8 cellular contexts compared by ENCODE assay signal in genomic region chr5:94618493-94619328, GRCh38. TPM values are rescaled to one million over a fixed set of nuclear protein-coding genes. Genes with fewer than 3 reads are reported as not detected.
DNase-seq lines count a peak whose midpoint lies in the region; TF ChIP-seq lines count a peak whose summit lies in the region.

KIAA0825 (minus strand) TSS chr5:94618604; CDS start chr5:94537126, 81,478 bp downstream.
SLF1 (plus strand) TSS chr5:94618669; CDS start chr5:94628811, 10,142 bp downstream.

- peak within 1 kb of the TSS; percentile 4 for H3K14ac ChIP-seq in H9 (ENCODE audit: insufficient read depth, low read length)

- no peak within 1 kb of the TSS for H2BK5ac ChIP-seq in H9 (ENCODE audit: insufficient read length, low read length)

- no peaks in the 10 kb centered on the region for H3K27me3 ChIP-seq in H9 (ENCODE audit: insufficient read depth, low read length)
- no peaks in the 10 kb centered on the region for H3K27me3 ChIP-seq in MG63
- H3K27me3 ChIP-seq in neuron (ENCODE audit: insufficient read depth, low read length): no peaks in the 10 kb centered on the region

- no peaks in the 10 kb centered on the region for H4K20me1 ChIP-seq in H9 (ENCODE audit: control insufficient read depth, insufficient read depth, insufficient read length)

- no peak within 1 kb of the TSS for H4K5ac ChIP-seq in H9 (ENCODE audit: insufficient read length, low read depth, low read length)

- peak within 1 kb of the TSS; percentile 88 for H3K9ac ChIP-seq in H9 (ENCODE audit: extremely low read depth, insufficient read length, low read length)

- H2BK15ac ChIP-seq in H9 (ENCODE audit: low read depth, low read length): no peak within 1 kb of the TSS

- H3K4me1 ChIP-seq in H9 (ENCODE audit: insufficient read depth, low read length) (peaks cover 5% of the 10 kb centered on the region; the same call in 1 of the 2 replicates), neuron (ENCODE audit: insufficient read depth, low read length) (peaks cover 19% of the 10 kb centered on the region)

- no peaks in the 10 kb centered on the region for H3K9me3 Mint-ChIP-seq in H9

- no peak within 1 kb of the TSS for H2AK5ac ChIP-seq in H9 (ENCODE audit: insufficient read length, low read length)

- in situ Hi-C loops in G401 (cut with HindIII; ENCODE audit: low sequenced_read_pairs): no loop called here

- no peak within 1 kb of the TSS for H3K18ac ChIP-seq in H9 (ENCODE audit: insufficient read length, low read depth, low read length)

- H2AFZ ChIP-seq in H9 (ENCODE audit: low read length) (peak within 1 kb of the TSS; percentile 33), neuron (ENCODE audit: low read depth, low read length) (peak within 1 kb of the TSS; percentile 87)

- H3K27ac ChIP-seq in H9 (ENCODE audit: insufficient read length, low read depth, low read length): peak within 1 kb of the TSS; percentile 37

- peak within 1 kb of the TSS; percentile 90 for H3K4me3 ChIP-seq in MG63
- peak within 1 kb of the TSS; percentile 81 for H3K4me3 ChIP-seq in neuron (ENCODE audit: low read length)

- H3K79me1 ChIP-seq in H9 (ENCODE audit: insufficient read depth, low read depth, low read length, poor library complexity, severe bottlenecking): peaks cover 4% of the 10 kb centered on the region

- H4K91ac ChIP-seq in H9 (ENCODE audit: insufficient read length, low read depth, low read length): no peak within 1 kb of the TSS

- H3K4me2 ChIP-seq in H9 (ENCODE audit: insufficient read depth, insufficient read length, low read length): peak within 1 kb of the TSS; percentile 64

- H3K4me1 Mint-ChIP-seq in H9: peaks cover 36 to 38% of the 10 kb centered on the region in 2 experiments

- no peak within 1 kb of the TSS for H2BK12ac ChIP-seq in H9 (ENCODE audit: insufficient read length, low read depth, low read length)

- no peaks in the 10 kb centered on the region for H3K27me3 Mint-ChIP-seq in H9 (ENCODE audit: low read depth)

- H3K4ac ChIP-seq in H9 (ENCODE audit: low read depth, low read length): no peak within 1 kb of the TSS

- no peak within 1 kb of the TSS for H3T11ph ChIP-seq in H9 (ENCODE audit: low read length)

- H3K27ac Mint-ChIP-seq in H9: peak within 1 kb of the TSS; percentile 70 to 97 (median 92)

- H3K9me3 ChIP-seq in H9 (ENCODE audit: control insufficient read depth, low read depth, low read length): no peaks in the 10 kb centered on the region
- no peaks in the 10 kb centered on the region for H3K9me3 ChIP-seq in MG63
- H3K9me3 ChIP-seq in neuron (ENCODE audit: low read length): no peaks in the 10 kb centered on the region

- H2BK20ac ChIP-seq in H9 (ENCODE audit: low read depth, low read length, poor library complexity, severe bottlenecking): no peak within 1 kb of the TSS

- TF ChIP-seq CTCF in H9 (conservative IDR thresholded peaks at IDR 0.05): no peak

- peaks cover 2% of the 10 kb centered on the region; the same call in 1 of the 2 replicates for H3K79me2 ChIP-seq in H9 (ENCODE audit: insufficient read depth, low read length)

- H3K23me2 ChIP-seq in H9 (ENCODE audit: insufficient read length, low read depth, low read length, poor library complexity, severe bottlenecking): peaks cover 11% of the 10 kb centered on the region

- H3K23ac ChIP-seq in H9 (ENCODE audit: insufficient read length, low read depth, low read length): no peak within 1 kb of the TSS

- no peak within 1 kb of the TSS for H2BK120ac ChIP-seq in H9 (ENCODE audit: low read depth, low read length, poor library complexity, severe bottlenecking)

- peak within 1 kb of the TSS; percentile 85 to 90 for H3K4me3 Mint-ChIP-seq in H9

- H3K36me3 Mint-ChIP-seq in H9 (ENCODE audit: insufficient read depth in 1 of 3, low read depth in 3 of 3): no peaks in the 10 kb centered on the region

- WGBS in H9 (ENCODE audit: extremely low coverage, insufficient read length, low lambda C conversion rate): no CpG with 5 or more reads among the region's 63 CpGs

- H4K8ac ChIP-seq in H9 (replicated peaks; ENCODE audit: insufficient read length, low read depth, low read length): no peak within 1 kb of the TSS

- no peaks in the 10 kb centered on the region for H3K36me3 ChIP-seq in MG63
- no peaks in the 10 kb centered on the region for H3K36me3 ChIP-seq in neuron (ENCODE audit: insufficient read depth, low read length)

- H3K56ac ChIP-seq in H9 (ENCODE audit: insufficient read length, low read depth, low read length): no peak within 1 kb of the TSS

- peak; percentile 95 for DNase-seq in G401 (ENCODE audit: low spot score)
- peak; percentile 94 for DNase-seq in H9
- peak; percentile 95 for DNase-seq in MG63
- DNase-seq in SHP77 treated with DMSO at 0.1 percent for 48 hours (lab: John Stamatoyannopoulos, UW): peak; percentile 84
- DNase-seq in activated gamma-delta T cell treated with anti-CD3 and anti-CD28 coated beads, Interleukin-2, amount 50 U/mL, for 16 hours (ENCODE audit: low read depth): peak; percentile 79
- DNase-seq in foreskin melanocyte: peak; percentile 85
- peak; percentile 81 for DNase-seq in stromal cell of bone marrow (ENCODE audit: low read depth)

RNA-seq across cellular contexts. Expression of gene KIAA0825, which starts in this region (rescaled TPM):
- 1.8 and 3.3 TPM in 2 replicates for total RNA-seq in G401 (2014; rRNA removed; shearing (Covaris generic))
- 1.8 and 1.9 TPM in 2 replicates for total RNA-seq in H9 (2021)
- total RNA-seq in MG63 (2014; rRNA removed; shearing (Covaris generic); ENCODE audit: low replicate concordance): 0.92 and 3.1 TPM in 2 replicates

RNA-seq across cellular contexts. Expression of gene SLF1, which starts in this region (rescaled TPM):
- total RNA-seq in G401 (2014; rRNA removed; shearing (Covaris generic)): 12.2 and 16.4 TPM in 2 replicates
- total RNA-seq in H9 (2021): 12.5 and 15.0 TPM in 2 replicates
- total RNA-seq in MG63 (2014; rRNA removed; shearing (Covaris generic); ENCODE audit: low replicate concordance): 8.6 and 16.1 TPM in 2 replicates

Comparison
In these comparisons a context has a peak if more than half of its experiments do, and no peak if none do; other contexts are left out.
1. Peak in every context shown above with its lines: DNase-seq, H3K4me3 ChIP-seq and H3K27ac ChIP-seq.